ENCODE assay signal across 15 cellular contexts in the genomic region with DNA sequence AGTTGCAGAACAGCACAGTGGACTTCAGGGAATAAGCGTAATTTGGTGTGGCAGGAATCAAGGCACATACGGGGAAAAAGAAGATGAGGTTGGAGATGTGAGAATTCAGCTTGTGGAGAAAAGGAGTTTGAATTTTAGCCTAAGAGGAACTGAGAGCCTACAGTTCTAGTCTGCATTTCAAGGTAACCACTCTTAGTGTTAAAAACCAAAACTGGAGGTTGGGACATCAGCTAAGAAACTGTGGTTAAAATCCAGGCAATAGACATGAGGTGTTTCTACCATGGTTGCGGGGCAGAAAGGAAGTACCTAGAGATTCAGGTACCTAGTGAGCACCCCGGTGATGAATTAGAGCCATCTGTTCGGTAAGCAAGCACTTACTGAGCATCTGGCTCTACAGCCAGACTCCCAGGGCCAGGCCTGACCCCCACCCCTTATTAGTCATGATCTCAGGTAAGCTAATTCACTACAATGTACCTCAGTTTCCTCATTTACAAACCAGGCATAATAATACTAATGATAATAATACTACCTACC. TPM values are rescaled to one million over a fixed set of nuclear protein-coding genes. Genes with fewer than 3 reads are reported as not detected.
"Had no signal": no experiment of that assay in that cellular context is flagged by ENCODE, and none has a peak within 500 bp of the region (broad histone marks: within the 10 kb centered on the region; RNA-seq: fewer than 3 reads in every experiment).

No MANE protein-coding gene starts in this region.

- H3K4me1 Mint-ChIP-seq: activated B cell treated with CpG ODN at 0.5 μM for 24 hours; activated CD4-positive, alpha-beta T cell treated with anti-CD3 and anti-CD28 coated beads, Interleukin-2, amount 10 ng/mL, durations not matched to agents 24 days and 14 days had no signal

- H3K9me3 ChIP-seq: colonic mucosa, heart right ventricle, left ventricle myocardium inferior, stomach had no signal

- H3K4me3 Mint-ChIP-seq: activated B cell treated with CpG ODN at 0.5 μM for 24 hours; activated CD4-positive, alpha-beta T cell treated with anti-CD3 and anti-CD28 coated beads, Interleukin-2, amount 10 ng/mL, durations not matched to agents 24 days and 14 days; activated T-helper 1 cell treated with anti-CD3 and anti-CD28 coated beads, Interleukin-12 subunit alpha, Interleukin-12 subunit beta, Interleukin-2, Interleukin-4 antibody, amounts not matched to agents 30 ng/mL and 10 ng/mL and 1 ng/mL, durations not matched to agents 14 hours and 24 hours and 36 hours; natural killer cell treated with Interleukin-12 subunit alpha and Interleukin-12 subunit beta and Interleukin-15 and Interleukin-18, amount 100 ng/mL, for 72 hours had no signal

- DNase-seq: activated B cell treated with CpG ODN at 0.5 μM for 24 hours; activated CD4-positive, alpha-beta T cell treated with anti-CD3 and anti-CD28 coated beads, Interleukin-2, amount 10 ng/mL, durations not matched to agents 24 days and 14 days; activated naive CD4-positive, alpha-beta T cell treated with Interleukin-2 at 50 U/mL for 16 hours; colonic mucosa; heart right ventricle; islet precursor cell; left ventricle myocardium inferior; mesenchymal stem cell; nucleus accumbens; right cardiac atrium; small intestine; stomach had no signal

- H3K27ac ChIP-seq: colonic mucosa, heart right ventricle, left ventricle myocardium inferior, stomach had no signal

- H3K4me1 ChIP-seq: colonic mucosa, heart right ventricle, left ventricle myocardium inferior, stomach had no signal

- H3K27me3 Mint-ChIP-seq: progenitor cell of endocrine pancreas had no signal

- H3K36me3 Mint-ChIP-seq: natural killer cell treated with Interleukin-12 subunit alpha and Interleukin-12 subunit beta and Interleukin-15 and Interleukin-18, amount 100 ng/mL, for 72 hours had no signal

- H3K36me3 ChIP-seq: colonic mucosa, heart right ventricle, left ventricle myocardium inferior had no signal

- H3K9me3 Mint-ChIP-seq: activated B cell treated with CpG ODN at 0.5 μM for 24 hours; activated CD4-positive, alpha-beta T cell treated with anti-CD3 and anti-CD28 coated beads, Interleukin-2, amount 10 ng/mL, durations not matched to agents 24 days and 14 days; activated T-helper 1 cell treated with anti-CD3 and anti-CD28 coated beads, Interleukin-12 subunit alpha, Interleukin-12 subunit beta, Interleukin-2, Interleukin-4 antibody, amounts not matched to agents 30 ng/mL and 10 ng/mL and 1 ng/mL, durations not matched to agents 14 hours and 24 hours and 36 hours; natural killer cell treated with Interleukin-12 subunit alpha and Interleukin-12 subunit beta and Interleukin-15 and Interleukin-18, amount 100 ng/mL, for 72 hours had no signal

- ATAC-seq: heart right ventricle; natural killer cell treated with Interleukin-12 subunit alpha and Interleukin-12 subunit beta and Interleukin-15 and Interleukin-18, amount 100 ng/mL, for 72 hours; right cardiac atrium had no signal

- H3K4me3 ChIP-seq: colonic mucosa, heart right ventricle, left ventricle myocardium inferior, stomach had no signal

- H3K27ac Mint-ChIP-seq: activated B cell treated with CpG ODN at 0.5 μM for 24 hours; activated CD4-positive, alpha-beta T cell treated with anti-CD3 and anti-CD28 coated beads, Interleukin-2, amount 10 ng/mL, durations not matched to agents 24 days and 14 days; activated T-helper 1 cell treated with anti-CD3 and anti-CD28 coated beads, Interleukin-12 subunit alpha, Interleukin-12 subunit beta, Interleukin-2, Interleukin-4 antibody, amounts not matched to agents 30 ng/mL and 10 ng/mL and 1 ng/mL, durations not matched to agents 14 hours and 24 hours and 36 hours; natural killer cell treated with Interleukin-12 subunit alpha and Interleukin-12 subunit beta and Interleukin-15 and Interleukin-18, amount 100 ng/mL, for 72 hours had no signal

- H3K27me3 ChIP-seq: colonic mucosa, stomach had no signal

RNA-seq across cellular contexts. Expression of gene FAXC, which starts 44.4 kb away (rescaled TPM):
- total RNA-seq: activated B cell treated with CpG ODN at 0.5 μM for 24 hours; activated CD4-positive, alpha-beta T cell treated with anti-CD3 and anti-CD28 coated beads, Interleukin-2, amount 10 ng/mL, durations not matched to agents 24 days and 14 days; activated T-helper 1 cell treated with anti-CD3 and anti-CD28 coated beads, Interleukin-12 subunit alpha, Interleukin-12 subunit beta, Interleukin-2, Interleukin-4 antibody, amounts not matched to agents 30 ng/mL and 10 ng/mL and 1 ng/mL, durations not matched to agents 14 hours and 24 hours and 36 hours; natural killer cell treated with Interleukin-12 subunit alpha and Interleukin-12 subunit beta and Interleukin-15 and Interleukin-18, amount 100 ng/mL, for 72 hours had no signal
